ENCODE assay signal across 1 cellular context in genomic region chr1:106022312-106022902, GRCh38.
TF ChIP-seq lines count a peak whose summit lies in the region.

No MANE protein-coding gene starts in this region.

TF ChIP-seq in GM23338, 12 proteins besides CTCF, POLR2A, EP300 and RAD21 (continued from another document):
- no peak for TF ChIP-seq ZNF462 (CRISPR knock-in tag; IDR thresholded peaks at IDR 0.05)
